8 cellular contexts compared by ENCODE assay signal in genomic region chr16:28554634-28555423, GRCh38. TPM values are rescaled to one million over a fixed set of nuclear protein-coding genes. Genes with fewer than 3 reads are reported as not detected.
DNase-seq lines count a peak whose midpoint lies in the region; ATAC-seq and TF ChIP-seq lines count a peak whose summit lies in the region.

No MANE protein-coding gene starts in this region.

- no peak for ATAC-seq in activated CD4-positive, alpha-beta T cell treated with anti-CD3 and anti-CD28 coated beads for 36 hours
- no peak for ATAC-seq in HG03469 (IDR thresholded peaks at IDR 0.05; ENCODE audit: unreplicated experiment)

- CTCF ChIA-PET in activated CD4-positive, alpha-beta T cell treated with anti-CD3 and anti-CD28 coated beads for 36 hours (lab: Charles Lee), result interaction anchor here (0.7 to 2.4 kb wide), 3 partner anchors 27 to 1365 kb away, joined by 3 to 6 read pairs (median 4); no protein-coding TSS in a partner anchor

- no peak for TF ChIP-seq CTCF in WERI-Rb-1 (IDR thresholded peaks at IDR 0.05; ENCODE audit: low read depth, low read length)
- TF ChIP-seq CTCF in testis (IDR thresholded peaks at IDR 0.05), result no peak

- POLR2A ChIA-PET in activated CD4-positive, alpha-beta T cell treated with anti-CD3 and anti-CD28 coated beads for 36 hours (lab: Charles Lee), result interaction anchor here (0.9 to 1.6 kb wide), 2 partner anchors 61 kb away, joined by 3 to 4 read pairs; partner anchors contain the start of gene APOBR

- no peaks in the 10 kb centered on the region for H3K4me1 ChIP-seq in iPS-20b (ENCODE audit: insufficient read depth, low read length)
- H3K4me1 ChIP-seq in testis, result peaks cover 12% of the 10 kb centered on the region

- H3K27ac Mint-ChIP-seq in activated CD4-positive, alpha-beta T cell treated with anti-CD3 and anti-CD28 coated beads for 36 hours, result peak overlapping the region; percentile 93

- DNase-seq in activated CD4-positive, alpha-beta T cell treated with anti-CD3 and anti-CD28 coated beads for 36 hours, result no peak
- no peak for DNase-seq in activated CD4-positive, alpha-beta T cell treated with anti-CD3 and anti-CD28 coated beads, Interleukin-2, amount 50 U/mL, for 48 hours
- DNase-seq in WERI-Rb-1 (no peak), testis (no peak), SW480 (ENCODE audit: low spot score) (no peak)
- DNase-seq in NK-92 treated with Interleukin-12 subunit alpha and Interleukin-12 subunit beta, amount 100 ng/mL, for 24 hours (lab: John Stamatoyannopoulos, UW), result no peak

- H3K36me3 ChIP-seq in WERI-Rb-1 (peaks cover 29% of the 10 kb centered on the region), iPS-20b (ENCODE audit: insufficient read depth, low read depth, low read length) (peaks cover 6% of the 10 kb centered on the region; the same call in 1 of the 2 replicates), testis (ENCODE audit: low read depth, missing control alignments) (no peaks in the 10 kb centered on the region)

- H3K27ac ChIP-seq in WERI-Rb-1 (no peak overlapping the region), iPS-20b (ENCODE audit: low read length) (no peak overlapping the region), testis (peak overlapping the region; percentile 92 to 95)

- peaks cover 24% of the 10 kb centered on the region for H3K36me3 Mint-ChIP-seq in activated CD4-positive, alpha-beta T cell treated with anti-CD3 and anti-CD28 coated beads for 36 hours (ENCODE audit: low read depth)

- no peaks in the 10 kb centered on the region for H3K27me3 Mint-ChIP-seq in activated CD4-positive, alpha-beta T cell treated with anti-CD3 and anti-CD28 coated beads for 36 hours

- H3K4me1 Mint-ChIP-seq in activated CD4-positive, alpha-beta T cell treated with anti-CD3 and anti-CD28 coated beads for 36 hours, result peaks cover 42% of the 10 kb centered on the region

- peak overlapping the region; percentile 87 for H3K4me3 Mint-ChIP-seq in activated CD4-positive, alpha-beta T cell treated with anti-CD3 and anti-CD28 coated beads for 36 hours

- no peaks in the 10 kb centered on the region for H3K9me3 ChIP-seq in WERI-Rb-1 (ENCODE audit: severe bottlenecking)
- no peaks in the 10 kb centered on the region for H3K9me3 ChIP-seq in iPS-20b (ENCODE audit: insufficient read depth, low read depth, low read length)
- no peaks in the 10 kb centered on the region for H3K9me3 ChIP-seq in testis

- TF ChIP-seq POLR2A in testis (IDR thresholded peaks at IDR 0.05), result no peak

- H3K27me3 ChIP-seq in WERI-Rb-1 (ENCODE audit: insufficient read depth, low read depth, severe bottlenecking) (no peaks in the 10 kb centered on the region), iPS-20b (ENCODE audit: insufficient read depth, low read length) (peaks cover 4% of the 10 kb centered on the region; the same call in 1 of the 2 replicates), testis (no peaks in the 10 kb centered on the region)

- no peak overlapping the region for H3K9ac ChIP-seq in iPS-20b (ENCODE audit: low read depth, low read length)

- H3K4me3 ChIP-seq in WERI-Rb-1 (ENCODE audit: low read depth, low read length) (peak overlapping the region; percentile 30), iPS-20b (ENCODE audit: low read length) (peak overlapping the region; percentile 52; the same call in 1 of the 2 replicates), testis (peak overlapping the region; percentile 56 to 76)

- WGBS in testis, 2 donors, result 53 to 67% methylated on average over 15 of the region's 15 CpGs

- intact Hi-C loops in activated CD4-positive, alpha-beta T cell treated with anti-CD3 and anti-CD28 coated beads for 36 hours (cut with DNase I, micrococcal nuclease), result loop anchor here (1.0 to 10.0 kb wide), 13 partner anchors 60 to 1522 kb away; partner anchors contain the start of genes APOBR (in 1 of the 2), ATXN2L (in 1 of the 2), CLN3 (in 1 of the 2) and KATNIP (in 1 of the 2)
- intact Hi-C loops in testis (cut with DNase I; ENCODE audit: low total_unique reads), result no loop called here

- no peaks in the 10 kb centered on the region for H3K9me3 Mint-ChIP-seq in activated CD4-positive, alpha-beta T cell treated with anti-CD3 and anti-CD28 coated beads for 36 hours (ENCODE audit: low read depth)

RNA-seq across cellular contexts. Expression of gene SGF29, which starts 1.1 kb away (rescaled TPM):
- 10 to 100 TPM; 23.6 to 35.5 TPM for total RNA-seq in activated CD4-positive, alpha-beta T cell treated with anti-CD3 and anti-CD28 coated beads for 36 hours
- total RNA-seq in testis, result 10 to 100 TPM; 82.3 to 94.5 TPM
- polyA plus RNA-seq in testis (ENCODE audit: insufficient read depth, low read depth, low replicate concordance), result 76.7 TPM

RNA-seq across cellular contexts. Expression of gene NUPR1, which starts 16.1 kb away (rescaled TPM):
- total RNA-seq in activated CD4-positive, alpha-beta T cell treated with anti-CD3 and anti-CD28 coated beads for 36 hours, result not detected
- total RNA-seq in testis, result 10 to 100 TPM; 38.0 to 46.6 TPM
- 159 TPM for polyA plus RNA-seq in testis (ENCODE audit: insufficient read depth, low read depth, low replicate concordance)

RNA-seq across cellular contexts. Expression of gene SULT1A2, which starts 42.0 kb away (rescaled TPM):
- under 1 TPM; 0.26 to 0.30 TPM for total RNA-seq in activated CD4-positive, alpha-beta T cell treated with anti-CD3 and anti-CD28 coated beads for 36 hours
- total RNA-seq in testis, result 1 to 10 TPM; 1.1 to 2.5 TPM
- polyA plus RNA-seq in testis (ENCODE audit: insufficient read depth, low read depth, low replicate concordance), result 0.96 TPM

RNA-seq across cellular contexts. Expression of gene IL27, which starts 48.2 kb away (rescaled TPM):
- not detected for total RNA-seq in activated CD4-positive, alpha-beta T cell treated with anti-CD3 and anti-CD28 coated beads for 36 hours
- 1 to 10 TPM in 1 of 2 donors, not detected in 1; 1.8 TPM for total RNA-seq in testis
- polyA plus RNA-seq in testis (ENCODE audit: insufficient read depth, low read depth, low replicate concordance), result 1.1 TPM

RNA-seq across cellular contexts. Expression of gene SULT1A1, which starts 55.0 kb away (rescaled TPM):
- total RNA-seq in activated CD4-positive, alpha-beta T cell treated with anti-CD3 and anti-CD28 coated beads for 36 hours, result 10 to 100 TPM; 12.1 to 13.9 TPM
- 10 to 100 TPM; 34.9 to 42.6 TPM for total RNA-seq in testis
- polyA plus RNA-seq in testis (ENCODE audit: insufficient read depth, low read depth, low replicate concordance), result 50.9 TPM

Comparison
In these comparisons a context has a peak if more than half of its experiments do, and no peak if none do; other contexts are left out.
1. H3K27ac ChIP-seq: peak in testis (2 of 2); none in WERI-Rb-1 (single experiment) and iPS-20b (single experiment).
2. RNA of gene NUPR1, which starts 16.1 kb away (total RNA-seq): 38.0 to 46.6 TPM in testis; not detected in activated CD4-positive, alpha-beta T cell treated with anti-CD3 and anti-CD28 coated beads for 36 hours; every median in the first group is over 10 times any median in the second.
3. Peak in every context shown above with its lines, with median percentiles within 50 percentile points of each other: H3K4me3 ChIP-seq.